8 cellular contexts compared by ENCODE assay signal in the genomic region with DNA sequence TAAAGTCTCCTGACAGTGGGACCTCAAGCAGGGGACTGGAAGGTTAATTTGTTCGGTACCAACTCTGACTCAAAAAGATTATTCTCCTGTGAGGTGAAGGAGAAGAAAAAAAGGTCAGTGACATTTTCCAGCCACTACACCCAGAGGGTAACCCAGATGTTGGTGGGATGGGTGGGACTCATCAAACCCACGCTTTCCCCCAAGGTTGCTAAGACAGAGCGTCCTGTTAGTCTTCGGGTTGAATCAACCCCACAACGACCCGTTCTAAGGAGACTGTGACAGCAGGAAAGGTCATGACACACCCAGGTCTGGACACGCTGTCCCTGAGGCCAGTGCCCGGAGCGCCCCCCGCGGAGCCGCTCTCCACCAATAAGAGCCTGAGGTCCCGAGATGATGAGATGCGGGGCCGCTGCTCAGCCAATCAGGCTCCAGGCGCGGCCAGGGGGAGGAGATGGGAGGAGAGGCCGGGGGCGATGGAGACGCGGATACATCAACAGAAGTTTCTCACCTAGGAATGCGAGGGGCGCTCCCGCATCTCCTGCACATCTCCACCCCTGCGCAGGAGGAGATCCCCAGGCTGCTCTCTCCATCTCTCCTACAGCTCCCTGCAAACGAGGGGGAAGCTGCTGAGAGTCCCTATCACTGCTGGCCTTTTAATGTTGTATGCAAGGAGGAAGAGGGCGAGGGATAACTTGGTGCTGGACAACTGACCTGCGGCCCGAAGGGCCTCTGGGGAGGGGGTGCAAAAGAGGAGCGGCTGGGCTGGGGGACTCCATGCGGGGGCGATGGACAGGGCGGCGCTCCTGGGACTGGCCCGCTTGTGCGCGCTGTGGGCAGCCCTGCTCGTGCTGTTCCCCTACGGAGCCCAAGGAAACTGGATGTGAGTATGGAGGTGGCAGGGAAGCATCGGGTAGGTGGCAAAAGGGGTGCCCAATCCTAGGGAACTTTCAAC. TPM values are rescaled to one million over a fixed set of nuclear protein-coding genes. Genes with fewer than 3 reads are reported as not detected.
DNase-seq lines count a peak whose midpoint lies in the region; ATAC-seq and TF ChIP-seq lines count a peak whose summit lies in the region.

A gene with protein sequence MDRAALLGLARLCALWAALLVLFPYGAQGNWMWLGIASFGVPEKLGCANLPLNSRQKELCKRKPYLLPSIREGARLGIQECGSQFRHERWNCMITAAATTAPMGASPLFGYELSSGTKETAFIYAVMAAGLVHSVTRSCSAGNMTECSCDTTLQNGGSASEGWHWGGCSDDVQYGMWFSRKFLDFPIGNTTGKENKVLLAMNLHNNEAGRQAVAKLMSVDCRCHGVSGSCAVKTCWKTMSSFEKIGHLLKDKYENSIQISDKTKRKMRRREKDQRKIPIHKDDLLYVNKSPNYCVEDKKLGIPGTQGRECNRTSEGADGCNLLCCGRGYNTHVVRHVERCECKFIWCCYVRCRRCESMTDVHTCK (plus strand): TSS at position 493 of the 952 bp plus-strand sequence. CDS start 293 bp downstream, at position 786.

- no peaks in the 10 kb centered on the region for H3K9me3 ChIP-seq in DOHH2 (ENCODE audit: control insufficient read depth, insufficient read depth, low read length)
- H3K9me3 ChIP-seq in mucosa of descending colon, result no peaks in the 10 kb centered on the region

- intact Hi-C loops in mucosa of descending colon (cut with DNase I, micrococcal nuclease), result no loop called here

- H3K4me3 Mint-ChIP-seq in central memory CD8-positive, alpha-beta T cell, result peak within 1 kb of the TSS; percentile 54

- POLR2A ChIA-PET in RWPE1 (lab: Yijun Ruan, JAX; ENCODE audit: low non-redundant PET), result no interaction called here

- TF ChIP-seq CTCF in DOHH2 (IDR thresholded peaks at IDR 0.05; ENCODE audit: low read depth, low read length, poor library complexity, severe bottlenecking) (no peak), mucosa of descending colon (IDR thresholded peaks at IDR 0.05) (no peak), RWPE1 (conservative IDR thresholded peaks at IDR 0.05; ENCODE audit: low read depth) (no peak)

- CTCF ChIA-PET in RWPE1 (lab: Yijun Ruan, JAX), result interaction anchor here (0.6 to 1.4 kb wide), 4 partner anchors 113 to 658 kb away, joined by 3 to 4 read pairs (median 3); no protein-coding TSS in a partner anchor

- no peak for DNase-seq in central memory CD8-positive, alpha-beta T cell (ENCODE audit: low spot score in 2 of 2)
- DNase-seq in mucosa of descending colon (peak in 1 of 3 donors; percentile 25), RWPE1 (ENCODE audit: low spot score) (no peak), dermis blood vessel endothelial cell (no peak)

- H3K27me3 ChIP-seq in DOHH2 (ENCODE audit: control insufficient read depth, low read length), result peaks cover 36% of the 10 kb centered on the region

- H3K27me3 Mint-ChIP-seq in central memory CD8-positive, alpha-beta T cell, result peaks cover 75% of the 10 kb centered on the region

- H3F3A ChIP-seq in DOHH2 (ENCODE audit: control insufficient read depth, insufficient read depth), result no peaks in the 10 kb centered on the region

- H3K4me1 Mint-ChIP-seq in central memory CD8-positive, alpha-beta T cell, result peaks cover 21% of the 10 kb centered on the region

- ATAC-seq in HG03159 (IDR thresholded peaks at IDR 0.05; ENCODE audit: unreplicated experiment) (peak; percentile 11), mucosa of descending colon (peak; percentile 24), HG02973 (IDR thresholded peaks at IDR 0.05; ENCODE audit: unreplicated experiment) (no peak), HG03097 (IDR thresholded peaks at IDR 0.05; ENCODE audit: low FRiP score, unreplicated experiment) (no peak)
- ATAC-seq in central memory CD8-positive, alpha-beta T cell (replicated peaks; ENCODE audit: extremely low read depth, poor library complexity, severe bottlenecking), result no peak

- H3K9me2 ChIP-seq in DOHH2 (replicated peaks; ENCODE audit: control insufficient read depth, low read length), result no peaks in the 10 kb centered on the region

- no peaks in the 10 kb centered on the region for H3K79me2 ChIP-seq in DOHH2 (ENCODE audit: control insufficient read depth, low read length)

- no peak within 1 kb of the TSS for H3K27ac Mint-ChIP-seq in central memory CD8-positive, alpha-beta T cell (ENCODE audit: low read depth)

- no peaks in the 10 kb centered on the region; the same call in 1 of the 2 replicates for H3K4me1 ChIP-seq in DOHH2 (ENCODE audit: control insufficient read depth, low read length)
- H3K4me1 ChIP-seq in mucosa of descending colon (ENCODE audit: low read depth), result peaks cover 12% of the 10 kb centered on the region

- H3K36me3 ChIP-seq in DOHH2 (ENCODE audit: control insufficient read depth, low read length) (no peaks in the 10 kb centered on the region), mucosa of descending colon (ENCODE audit: low read depth) (no peaks in the 10 kb centered on the region)

- no peaks in the 10 kb centered on the region for H4K20me1 ChIP-seq in DOHH2 (ENCODE audit: control insufficient read depth, insufficient read depth, low read depth, low read length)

- H3K4me2 ChIP-seq in DOHH2 (ENCODE audit: low read length), result peak within 1 kb of the TSS; percentile 54

- peak within 1 kb of the TSS; percentile 53 for H3K4me3 ChIP-seq in DOHH2 (ENCODE audit: low read length)
- no peak within 1 kb of the TSS for H3K4me3 ChIP-seq in mucosa of descending colon

- H3K9me3 Mint-ChIP-seq in central memory CD8-positive, alpha-beta T cell, result no peaks in the 10 kb centered on the region

- H3K27ac ChIP-seq in DOHH2 (ENCODE audit: low read depth, low read length) (no peak within 1 kb of the TSS), RWPE1 (no peak within 1 kb of the TSS)

- peaks cover 2% of the 10 kb centered on the region for H3K36me3 Mint-ChIP-seq in central memory CD8-positive, alpha-beta T cell (ENCODE audit: insufficient read depth)

RNA-seq across cellular contexts. Expression of the gene that starts here (rescaled TPM):
- total RNA-seq in mucosa of descending colon, result 1 to 10 TPM in 1 of 3 donors, not detected in 2; 1.4 TPM
- total RNA-seq in dermis blood vessel endothelial cell, result not detected in 2 replicates

Comparison
In these comparisons a context has a peak if more than half of its experiments do, and no peak if none do; other contexts are left out.
1. ATAC-seq: peak in HG03159 (single experiment) and mucosa of descending colon (single experiment); none in central memory CD8-positive, alpha-beta T cell (single experiment), HG02973 (single experiment) and HG03097 (single experiment).